Comparison of ENCODE assay signal across 8 cellular contexts in the genomic region with DNA sequence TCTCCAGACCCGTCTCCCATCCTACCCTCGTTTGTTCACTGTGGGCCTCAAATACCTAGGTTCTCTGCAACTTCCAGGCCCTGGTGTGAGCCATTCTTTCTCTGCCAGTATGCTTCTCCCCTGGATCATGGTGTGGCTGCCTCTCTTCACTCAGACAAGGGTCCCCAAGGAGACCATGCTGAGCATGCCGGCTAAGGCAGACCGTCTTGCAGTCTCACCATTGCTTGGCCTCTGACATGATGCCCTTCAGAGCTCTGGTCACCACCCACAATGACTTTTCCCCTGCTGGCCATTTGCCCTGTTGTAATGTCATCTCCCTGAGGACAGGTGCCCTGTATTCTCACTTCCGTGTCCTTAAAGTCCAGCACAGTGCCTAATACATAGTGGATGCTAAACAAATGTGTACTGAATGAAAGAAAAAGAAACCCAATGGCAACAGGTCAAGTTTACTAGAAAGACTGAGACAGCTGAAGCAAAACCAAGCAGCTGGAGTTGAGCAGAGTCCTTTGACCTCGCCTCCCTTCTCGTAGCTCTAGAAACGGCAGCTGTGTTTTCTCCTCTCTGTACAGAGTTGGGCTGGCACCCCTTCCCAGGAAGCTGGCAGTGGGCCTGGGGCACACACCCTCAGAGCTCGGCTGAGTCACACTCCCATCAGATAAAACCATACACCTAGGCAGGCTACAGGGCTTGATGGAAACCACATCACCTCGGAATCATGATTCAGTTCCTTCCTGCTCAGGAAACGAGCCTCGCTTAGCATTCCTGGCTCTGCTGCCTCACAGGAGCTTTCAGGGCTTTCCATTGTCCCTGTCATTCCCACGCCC. TPM values are rescaled to one million over a fixed set of nuclear protein-coding genes. Genes with fewer than 3 reads are reported as not detected.
DNase-seq lines count a peak whose midpoint lies in the region; ATAC-seq, FAIRE-seq and TF ChIP-seq lines count a peak whose summit lies in the region.

No MANE protein-coding gene starts in this region.

- H3K4me1 Mint-ChIP-seq in T-helper 2 cell treated with Interferon-gamma antibody and Interleukin-4, amounts not matched to agents 5 μg/mL and 100 μg/mL, for 36 hours (ENCODE audit: low read depth): peaks cover 44% of the 10 kb centered on the region

- peak overlapping the region; percentile 88 for H3K27ac Mint-ChIP-seq in T-helper 2 cell treated with Interferon-gamma antibody and Interleukin-4, amounts not matched to agents 5 μg/mL and 100 μg/mL, for 36 hours

- peaks cover 27 to 33% of the 10 kb centered on the region in 2 donors for H3K36me3 ChIP-seq in stomach smooth muscle (ENCODE audit: control insufficient read depth in 2 of 2, insufficient read depth in 2 of 2, low read length in 2 of 2)

- H3K36me3 Mint-ChIP-seq in T-helper 2 cell treated with Interferon-gamma antibody and Interleukin-4, amounts not matched to agents 5 μg/mL and 100 μg/mL, for 36 hours (ENCODE audit: low read depth): peaks cover 36% of the 10 kb centered on the region

- WGBS in lower leg skin, 2 donors: 34 to 35% methylated on average over 13 of the region's 13 CpGs

- peak overlapping the region; percentile 77 for H3K4me3 Mint-ChIP-seq in T-helper 2 cell treated with Interferon-gamma antibody and Interleukin-4, amounts not matched to agents 5 μg/mL and 100 μg/mL, for 36 hours

- TF ChIP-seq POLR2A in lower leg skin (IDR thresholded peaks at IDR 0.05): no peak

- DNase-seq in HK-2 (ENCODE audit: unreplicated experiment) (peak; percentile 38), cardiac fibroblast (ENCODE audit: low read depth in 2 of 2) (peak; percentile 86 to 88), lower leg skin (ENCODE audit: low spot score in 2 of 2) (peak; percentile 82 to 89), D721Med (ENCODE audit: insufficient read length, low spot score) (no peak)
- peak; percentile 51 for DNase-seq in T-helper 2 cell treated with Interferon-gamma antibody and Interleukin-4, amounts not matched to agents 5 μg/mL and 100 μg/mL, for 36 hours (ENCODE audit: low spot score)

- H3K27me3 ChIP-seq in stomach smooth muscle (ENCODE audit: control insufficient read depth in 1 of 2, insufficient read depth in 2 of 2, low read length in 2 of 2): no peaks in the 10 kb centered on the region

- TF ChIP-seq CTCF in cardiac fibroblast (IDR thresholded peaks at IDR 0.05; ENCODE audit: low read depth, low read length): no peak
- TF ChIP-seq CTCF in lower leg skin (IDR thresholded peaks at IDR 0.05): no peak
- TF ChIP-seq CTCF in D721Med (IDR thresholded peaks at IDR 0.05; ENCODE audit: insufficient read depth, missing control alignments): no peak

- no peak for ATAC-seq in GM19395 (IDR thresholded peaks at IDR 0.05; ENCODE audit: unreplicated experiment)
- no peak for ATAC-seq in GM19467 (IDR thresholded peaks at IDR 0.05; ENCODE audit: unreplicated experiment)

- FAIRE-seq in D721Med (lab: Jason Lieb, UNC): no peak

- H3K9me3 ChIP-seq in stomach smooth muscle (ENCODE audit: control insufficient read depth in 2 of 2, low read length in 2 of 2): no peaks in the 10 kb centered on the region

- H3K4me3 ChIP-seq in cardiac fibroblast (replicated peaks in 1 of 2; ENCODE audit: low read depth in 2 of 2, low read length in 2 of 2) (no peak overlapping the region), lower leg skin (ENCODE audit: low read depth, poor library complexity, severe bottlenecking) (no peak overlapping the region), stomach smooth muscle (ENCODE audit: low read length in 2 of 2) (peak overlapping the region; percentile 7 to 29)

- H3K27ac ChIP-seq in stomach smooth muscle (ENCODE audit: low read length): peak overlapping the region; percentile 53

- intact Hi-C loops in lower leg skin (cut with DNase I; ENCODE audit: low total_unique reads): no loop called here

- H3K27me3 Mint-ChIP-seq in T-helper 2 cell treated with Interferon-gamma antibody and Interleukin-4, amounts not matched to agents 5 μg/mL and 100 μg/mL, for 36 hours (ENCODE audit: low read depth): no peaks in the 10 kb centered on the region

- peak overlapping the region; percentile 7 to 47 for H3K9ac ChIP-seq in stomach smooth muscle (ENCODE audit: low read length in 2 of 2)

- no peaks in the 10 kb centered on the region for H3K9me3 Mint-ChIP-seq in T-helper 2 cell treated with Interferon-gamma antibody and Interleukin-4, amounts not matched to agents 5 μg/mL and 100 μg/mL, for 36 hours

- peaks cover 19% of the 10 kb centered on the region for H3K4me1 ChIP-seq in stomach smooth muscle (ENCODE audit: control insufficient read depth, insufficient read depth, low read length)

RNA-seq across cellular contexts. Expression of gene TLR9, which starts 8.6 kb away (rescaled TPM):
- total RNA-seq in lower leg skin: under 1 TPM in 2 of 4 donors, not detected in 2; 0.19 to 0.61 TPM

RNA-seq across cellular contexts. Expression of gene ALAS1, which starts 18.8 kb away (rescaled TPM):
- total RNA-seq in lower leg skin: 10 to 100 TPM; 17.5 to 43.1 (median 32.2) TPM

RNA-seq across cellular contexts. Expression of gene TWF2, which starts 22.2 kb away (rescaled TPM):
- 10 to 100 TPM; 39.3 to 60.2 (median 52.0) TPM for total RNA-seq in lower leg skin

RNA-seq across cellular contexts. Expression of gene PPM1M, which starts 28.8 kb away (rescaled TPM):
- 10 to 100 TPM; 10.4 to 28.6 (median 14.0) TPM for total RNA-seq in lower leg skin

Comparison
In these comparisons a context has a peak if more than half of its experiments do, and no peak if none do; other contexts are left out.
1. H3K4me3 ChIP-seq: peak in stomach smooth muscle (2 of 2); none in cardiac fibroblast (0 of 2) and lower leg skin (single experiment).